Comparison of ENCODE assay signal across 27 cellular contexts in genomic region chr1:45828841-45829240, GRCh38.
"Had no signal": no experiment of that assay in that cellular context is flagged by ENCODE, and none has a peak within 500 bp of the region (broad histone marks: within the 10 kb centered on the region; RNA-seq: fewer than 3 reads in every experiment).

No MANE protein-coding gene starts in this region.

- H3K4me2 ChIP-seq: neural progenitor cell had no signal

- ATAC-seq: naive thymus-derived CD8-positive, alpha-beta T cell; natural killer cell treated with Interleukin-12 subunit alpha and Interleukin-12 subunit beta and Interleukin-15 and Interleukin-18, amount 100 ng/mL, for 72 hours; psoas muscle; right cardiac atrium; right lobe of liver; stimulated activated effector memory CD8-positive, alpha-beta T cell treated with anti-CD3 and anti-CD28 coated beads, Interleukin-12 subunit alpha, Interleukin-12 subunit beta, amount 100 ng/mL, for 72 hours; stimulated activated naive B cell treated with anti-CD40 and anti-IgM and Interleukin-4, amounts not matched to agents 10 μg/mL and 1 μg/mL and 100 μg/mL, for 72 hours had no signal

- H3K4me3 ChIP-seq: neural progenitor cell, ovary, psoas muscle, right lobe of liver, sigmoid colon, stomach, thoracic aorta, thyroid gland, tibial nerve, upper lobe of left lung, vagina had no signal

- H3K27me3 ChIP-seq: neural progenitor cell, ovary, right lobe of liver, sigmoid colon, stomach, thyroid gland, tibial nerve, upper lobe of left lung, vagina had no signal

- H3K36me3 ChIP-seq: neural progenitor cell, ovary, thyroid gland had no signal

- H3K4me1 ChIP-seq: parathyroid adenoma, psoas muscle, right lobe of liver, sigmoid colon, stomach, thyroid gland, tibial nerve, upper lobe of left lung, vagina had no signal

- H2AFZ ChIP-seq: neural progenitor cell, parathyroid adenoma had no signal

- H3K79me2 ChIP-seq: parathyroid adenoma had no signal

- H3K9me3 ChIP-seq: ovary, psoas muscle, right lobe of liver, sigmoid colon, stomach, thoracic aorta, thyroid gland, tibial nerve, upper lobe of left lung, vagina had no signal

- H3K27ac ChIP-seq: neural progenitor cell, ovary, parathyroid adenoma, psoas muscle, right lobe of liver, sigmoid colon, stomach, thoracic aorta, thyroid gland, tibial nerve, upper lobe of left lung, vagina had no signal

- DNase-seq: naive thymus-derived CD8-positive, alpha-beta T cell; nephron progenitor cell; occipital lobe; ovary; posterior cingulate gyrus; psoas muscle; right cardiac atrium; right lobe of liver; sigmoid colon; small intestine; stimulated activated CD4-positive, alpha-beta T cell treated with anti-CD3 and anti-CD28 coated beads, Interleukin-15, amount 100 ng/mL, for 24 hours; stimulated activated CD4-positive, alpha-beta T cell treated with anti-CD3 and anti-CD28 coated beads, Interleukin-2, amount 100 ng/mL, for 24 hours; stimulated activated CD4-positive, alpha-beta T cell treated with anti-CD3 and anti-CD28 coated beads, Interleukin-2, amount 100 ng/mL, for 48 hours; stimulated activated CD4-positive, alpha-beta T cell treated with anti-CD3 and anti-CD28 coated beads, Interleukin-4, amount 100 ng/mL, for 24 hours; stimulated activated naive B cell treated with anti-CD40 and anti-IgM and Interleukin-4, amounts not matched to agents 10 μg/mL and 1 μg/mL and 100 μg/mL, for 72 hours; stimulated activated naive CD4-positive, alpha-beta T cell treated with Interleukin-2 at 50 U/mL for 16 hours; stomach; thyroid gland; trophoblast cell; upper lobe of left lung had no signal

- H3K9ac ChIP-seq: neural progenitor cell, parathyroid adenoma had no signal
